6 cellular contexts compared by ENCODE assay signal in the genomic region with DNA sequence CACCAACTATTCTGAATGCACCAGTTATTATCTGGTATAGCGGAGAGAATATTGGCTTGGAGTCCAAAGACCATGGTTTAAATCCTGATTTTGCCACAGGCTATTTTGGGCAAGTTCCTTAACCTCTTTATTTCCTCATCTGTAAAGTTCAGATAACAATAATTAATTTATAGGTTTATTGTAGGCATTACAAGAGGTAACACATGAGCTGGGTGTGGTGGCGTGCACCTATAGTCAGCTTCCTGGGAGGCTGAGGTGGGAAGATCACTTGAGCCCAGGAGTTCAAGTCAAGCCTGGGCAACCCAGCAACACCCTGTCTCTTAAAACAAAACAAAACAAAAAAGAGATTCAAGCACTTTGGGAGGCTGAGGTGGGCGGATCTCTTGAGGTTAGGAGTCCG.
"Had no signal": no experiment of that assay in that cellular context is flagged by ENCODE, and none has a peak within 500 bp of the region (broad histone marks: within the 10 kb centered on the region; RNA-seq: fewer than 3 reads in every experiment).

No MANE protein-coding gene starts in this region.

- DNase-seq: IMR-90, KBM-7 had no signal

- FAIRE-seq: HepG2, HTR-8/SVneo, K562 had no signal

- H3K27ac ChIP-seq: HL-60 had no signal

- H3K4me3 ChIP-seq: K562 had no signal

- ATAC-seq: HepG2, K562 had no signal
